Comparison of ENCODE assay signal across 8 cellular contexts in genomic region chr15:90598053-90598577, GRCh38.
DNase-seq lines count a peak whose midpoint lies in the region; FAIRE-seq and TF ChIP-seq lines count a peak whose summit lies in the region.

No MANE protein-coding gene starts in this region.

- peak in 2 of 6 experiments; percentile 15 to 35 for TF ChIP-seq CTCF in Peyer's patch (IDR thresholded peaks at IDR 0.05)

- H3K36me3 ChIP-seq in H7 (replicated peaks; ENCODE audit: control insufficient read depth, insufficient read depth, low read length) (no peaks in the 10 kb centered on the region), Peyer's patch (peaks cover 0 to 6% (median 0%) of the 10 kb centered on the region in 3 donors), esophagus (ENCODE audit: control insufficient read depth in 2 of 2, insufficient read depth in 2 of 2, low read length in 1 of 2) (no peaks in the 10 kb centered on the region)

- H3K9me3 ChIP-seq in Peyer's patch, result no peaks in the 10 kb centered on the region
- no peaks in the 10 kb centered on the region for H3K9me3 ChIP-seq in esophagus (ENCODE audit: control insufficient read depth in 2 of 2, insufficient read depth in 1 of 2, low read depth in 1 of 2, low read length in 1 of 2)

- no peak for FAIRE-seq in GM12891 (lab: Jason Lieb, UNC)

- no peaks in the 10 kb centered on the region for H3K27me3 ChIP-seq in H7 (ENCODE audit: control insufficient read depth, insufficient read depth, low read length)
- no peaks in the 10 kb centered on the region for H3K27me3 ChIP-seq in Peyer's patch
- no peaks in the 10 kb centered on the region for H3K27me3 ChIP-seq in esophagus (ENCODE audit: control insufficient read depth in 1 of 2, insufficient read depth in 2 of 2, low read length in 2 of 2)

- peak; percentile 38; the same call in 1 of the 2 replicates for TF ChIP-seq POLR2A in GM12891 (IDR thresholded peaks at IDR 0.05; ENCODE audit: low read depth, low read length)
- TF ChIP-seq POLR2A in Peyer's patch (IDR thresholded peaks at IDR 0.05), result no peak

- H3K4me1 ChIP-seq in Peyer's patch (peaks cover 0 to 29% (median 20%) of the 10 kb centered on the region in 4 donors), esophagus (ENCODE audit: control insufficient read depth in 2 of 2, insufficient read depth in 2 of 2, low read length in 1 of 2) (peaks cover 6 to 9% of the 10 kb centered on the region in 2 donors)

- 65 to 75% methylated on average over 6 to 7 of the region's 7 CpGs for WGBS in esophagus, 2 donors

- no peak overlapping the region for H3K4me3 ChIP-seq in H7 (ENCODE audit: insufficient read depth, low read depth, low read length)
- no peak overlapping the region for H3K4me3 ChIP-seq in Peyer's patch
- H3K4me3 ChIP-seq in esophagus (ENCODE audit: low read depth in 1 of 2, low read length in 2 of 2), result no peak overlapping the region

- H3K27ac ChIP-seq in Peyer's patch (peak overlapping the region; percentile 5 to 74 (median 31)), esophagus (ENCODE audit: low read depth in 2 of 2, low read length in 1 of 2) (peak overlapping the region; percentile 76 to 84)

- DNase-seq in GM12891 (ENCODE audit: insufficient read length, low spot score) (peak; percentile 37), H7 (peak; percentile 83), Peyer's patch (peak; percentile 54 to 84 (median 67)), pons (ENCODE audit: low spot score) (peak; percentile 76), NCI-H1436 treated with DMSO at 0.1 percent for 48 hours (lab: John Stamatoyannopoulos, UW) (no peak), NCI-H526 treated with DMSO at 0.1 percent for 48 hours (lab: John Stamatoyannopoulos, UW) (no peak), cerebellar cortex (ENCODE audit: low spot score) (no peak)

TF ChIP-seq in GM12891, 5 proteins besides CTCF, POLR2A, EP300 and RAD21:
- TF ChIP-seq TAF1 (IDR thresholded peaks at IDR 0.05; ENCODE audit: low read depth, low read length) (no peak), SPI1 (IDR thresholded peaks at IDR 0.05; ENCODE audit: low read depth, low read length) (0 out of 2 replicates have a peak, but pooled peaks have one; percentile 5)

Comparison
In these comparisons a context has a peak if more than half of its experiments do, and no peak if none do; other contexts are left out.
1. DNase-seq: peak in GM12891 (single experiment), H7 (single experiment), Peyer's patch (3 of 3) and pons (single experiment); none in NCI-H1436 treated with DMSO at 0.1 percent for 48 hours (single experiment), NCI-H526 treated with DMSO at 0.1 percent for 48 hours (single experiment) and cerebellar cortex (single experiment).